In the genomic region with DNA sequence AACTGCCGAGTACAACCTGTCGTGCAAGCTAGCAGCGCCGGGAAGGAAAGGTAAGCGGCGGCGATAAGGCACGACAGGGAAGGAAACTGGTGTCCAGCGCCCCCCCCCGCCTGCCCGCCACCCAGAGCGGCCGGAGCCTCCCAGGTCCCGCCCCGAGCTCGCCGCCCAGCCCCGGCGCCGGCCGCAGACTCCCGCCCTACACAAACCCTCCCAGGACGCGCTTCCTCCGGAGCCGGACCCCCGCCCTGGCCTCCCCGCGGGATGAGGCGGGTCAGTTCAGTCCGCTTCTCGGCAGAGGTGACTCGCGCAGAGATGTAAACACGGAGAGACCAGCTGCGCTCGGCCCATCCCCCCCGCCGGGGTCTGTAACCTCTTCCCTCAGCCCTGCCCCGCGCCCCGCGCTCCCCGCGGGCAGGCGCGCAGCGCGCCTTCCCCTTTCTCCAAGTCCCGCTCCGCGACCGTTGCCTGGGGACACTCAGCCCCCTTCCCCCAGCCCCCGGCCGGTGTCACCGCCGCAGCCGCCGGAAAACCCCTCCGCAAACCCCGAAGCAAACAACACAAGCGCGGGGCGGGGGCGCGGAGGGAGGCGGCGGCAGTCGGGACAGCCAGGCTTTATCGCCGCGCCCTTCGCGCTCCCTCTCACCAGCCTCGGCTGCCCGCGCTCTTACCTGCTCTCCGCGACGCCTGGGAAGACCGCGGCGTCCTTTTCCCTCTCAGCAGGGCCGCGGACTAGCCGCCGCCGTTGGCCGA, we compare ENCODE assay signal across 8 cellular contexts. TPM values are rescaled to one million over a fixed set of nuclear protein-coding genes. Genes with fewer than 3 reads are reported as not detected.
A peak's percentile ranks its signal among the peaks of the same experiment; 100 is the strongest.
DNase-seq lines count a peak whose midpoint lies in the region; ATAC-seq and FAIRE-seq lines count a peak whose summit lies in the region.

No MANE protein-coding gene starts in this region.

- H3K4me1 ChIP-seq in mononuclear cell (ENCODE audit: insufficient read depth, low read length) = peaks cover 23% of the 10 kb centered on the region

- FAIRE-seq in GM19239 (lab: Jason Lieb, UNC) = no peak

- H3K9me3 ChIP-seq in mononuclear cell (ENCODE audit: low read depth, low read length) = no peaks in the 10 kb centered on the region

- H3K4me3 ChIP-seq in mononuclear cell (ENCODE audit: low read length) = peak overlapping the region; percentile 76

- peak; percentile 12 for ATAC-seq in HG03457 (IDR thresholded peaks at IDR 0.05; ENCODE audit: unreplicated experiment)

- no peaks in the 10 kb centered on the region for H3K27me3 ChIP-seq in mononuclear cell (ENCODE audit: insufficient read depth, low read length)

- DNase-seq in AG20443 (ENCODE audit: low spot score) (peak; percentile 85), GM19239 (ENCODE audit: insufficient read length, low spot score) (peak; percentile 27), NOMO-1 treated with dmso at 0.1 percent for 144 hours (lab: John Stamatoyannopoulos, UW; ENCODE audit: unreplicated experiment) (peak; percentile 66), activated T-cell treated with anti-CD3 and anti-CD28 coated beads for 24 hours (ENCODE audit: low read depth) (peak; percentile 42), epidermal melanocyte (ENCODE audit: insufficient read length, low spot score) (peak; percentile 33)
- DNase-seq in stimulated activated CD8-positive, alpha-beta memory T cell treated with anti-CD3 and anti-CD28 coated beads, Interleukin-2, amount 100 ng/mL, for 1 hour (ENCODE audit: low read depth in 2 of 2) = peak; percentile 16 to 34

RNA-seq across cellular contexts. Expression of gene ELF2, which starts 0.5 kb away (rescaled TPM):
- 162 TPM for total RNA-seq in mononuclear cell

Comparison
In these comparisons a context has a peak if more than half of its experiments do, and no peak if none do; other contexts are left out.
1. Peak in every context shown above with its lines: DNase-seq, ATAC-seq and H3K4me3 ChIP-seq.
2. DNase-seq: peak in every context shown above with its lines; median percentile 85 in AG20443; 66 in NOMO-1 treated with dmso at 0.1 percent for 144 hours; 42 in activated T-cell treated with anti-CD3 and anti-CD28 coated beads for 24 hours; 33 in epidermal melanocyte; 27 in GM19239; 25 in stimulated activated CD8-positive, alpha-beta memory T cell treated with anti-CD3 and anti-CD28 coated beads, Interleukin-2, amount 100 ng/mL, for 1 hour.